8 cellular contexts compared by ENCODE assay signal in genomic region chr17:28812136-28812979, GRCh38. TPM values are rescaled to one million over a fixed set of nuclear protein-coding genes. Genes with fewer than 3 reads are reported as not detected.
DNase-seq lines count a peak whose midpoint lies in the region; ATAC-seq and TF ChIP-seq lines count a peak whose summit lies in the region.

No MANE protein-coding gene starts in this region.

- no peaks in the 10 kb centered on the region for H3K9me3 Mint-ChIP-seq in T-cell

- in situ Hi-C loops in GM13976 (cut with MboI; ENCODE audit: low sequenced_read_pairs, unreplicated experiment): no loop called here

- peaks cover 4% of the 10 kb centered on the region for H3K4me1 ChIP-seq in prostate gland (replicated peaks)
- H3K4me1 ChIP-seq in urinary bladder (ENCODE audit: insufficient read depth): no peaks in the 10 kb centered on the region

- WGBS in prostate gland: under 1% methylated on average over 37 of the region's 49 CpGs
- under 1% methylated on average over 49 of the region's 49 CpGs for WGBS in urinary bladder

- ATAC-seq in HG02852 (IDR thresholded peaks at IDR 0.05; ENCODE audit: unreplicated experiment) (peak; percentile 98), T-cell (replicated peaks in 1 of 4) (peak; percentile 98 to 100 (median 100)), left ventricle myocardium superior (peak; percentile 100)

- no peaks in the 10 kb centered on the region for H3K9me3 ChIP-seq in prostate gland

- no peaks in the 10 kb centered on the region for H3K36me3 Mint-ChIP-seq in T-cell

- peak overlapping the region; percentile 81 to 92 for H3K27ac ChIP-seq in prostate gland
- H3K27ac ChIP-seq in urinary bladder (ENCODE audit: low read depth): peak overlapping the region; percentile 90

- H3K36me3 ChIP-seq in prostate gland (no peaks in the 10 kb centered on the region), urinary bladder (ENCODE audit: insufficient read depth) (no peaks in the 10 kb centered on the region)

- H3K4me3 ChIP-seq in prostate gland (peak overlapping the region; percentile 53 to 77), urinary bladder (ENCODE audit: low read depth, low read length) (peak overlapping the region; percentile 85)

- H3K27ac Mint-ChIP-seq in T-cell: peak overlapping the region; percentile 88

- POLR2A ChIA-PET in T-cell (lab: Charles Lee): interaction anchor here (0.6 kb wide), 3 partner anchors 9 to 59 kb away, joined by 4 to 6 read pairs (median 5); no protein-coding TSS in a partner anchor

- TF ChIP-seq POLR2A in prostate gland (IDR thresholded peaks at IDR 0.05): peak; percentile 59

- no peak for TF ChIP-seq CTCF in GM13976 (IDR thresholded peaks at IDR 0.05; ENCODE audit: borderline replicate concordance, control extremely low read depth, extremely low read depth, insufficient read depth, missing control alignments)
- no peak for TF ChIP-seq CTCF in prostate gland (IDR thresholded peaks at IDR 0.05)

- intact Hi-C loops in left ventricle myocardium superior (cut with micrococcal nuclease) (no loop called here), prostate gland (cut with DNase I) (no loop called here)

- peaks cover 27 to 42% (median 42%) of the 10 kb centered on the region in 3 donors for H3K4me1 Mint-ChIP-seq in T-cell

- CTCF ChIA-PET in T-cell (lab: Charles Lee): interaction anchor here (0.6 to 0.8 kb wide), 2 partner anchors 11 to 44 kb away, joined by 3 read pairs; no protein-coding TSS in a partner anchor

- H3K27me3 ChIP-seq in prostate gland (replicated peaks; ENCODE audit: insufficient read depth): no peaks in the 10 kb centered on the region

- H3K27me3 Mint-ChIP-seq in T-cell: no peaks in the 10 kb centered on the region

- DNase-seq in GM13976 (ENCODE audit: low spot score): peak; percentile 100
- DNase-seq in NCI-H1436 treated with DMSO at 0.1 percent for 48 hours (lab: John Stamatoyannopoulos, UW): peak; percentile 89
- peak; percentile 82 to 99 (median 96) for DNase-seq in T-cell
- peak; percentile 50 to 98 (median 95) for DNase-seq in amygdala (lab: John Stamatoyannopoulos, UW)
- peak; percentile 98 for DNase-seq in left ventricle myocardium superior
- peak; percentile 98 for DNase-seq in prostate gland (ENCODE audit: low spot score)

- H3K4me3 Mint-ChIP-seq in T-cell: peak overlapping the region; percentile 86 to 91 (median 90)

RNA-seq across cellular contexts. Expression of gene FAM222B, which starts 30.2 kb away (rescaled TPM):
- total RNA-seq in T-cell: 10 to 100 TPM; 17.6 to 23.4 (median 23.3) TPM
- total RNA-seq in left ventricle myocardium superior: 16.8 TPM
- total RNA-seq in prostate gland: 10 to 100 TPM; 14.9 to 48.9 TPM
- 6.8 TPM for total RNA-seq in urinary bladder
- polyA plus RNA-seq in urinary bladder: 15.0 TPM

RNA-seq across cellular contexts. Expression of gene ERAL1, which starts 42.5 kb away (rescaled TPM):
- 10 to 100 TPM; 18.9 to 33.7 (median 29.0) TPM for total RNA-seq in T-cell
- 34.1 TPM for total RNA-seq in left ventricle myocardium superior
- 10 to 100 TPM; 49.9 to 70.8 TPM for total RNA-seq in prostate gland
- 16.0 TPM for total RNA-seq in urinary bladder
- 35.8 TPM for polyA plus RNA-seq in urinary bladder

Comparison
In these comparisons a context has a peak if more than half of its experiments do, and no peak if none do; other contexts are left out.
1. Peak in every context shown above with its lines: DNase-seq, ATAC-seq, H3K4me3 ChIP-seq and H3K27ac ChIP-seq.